ENCODE assay signal across 1 cellular context in genomic region chr4:144288011-144288903, GRCh38.
TF ChIP-seq lines count a peak whose summit lies in the region.

No MANE protein-coding gene starts in this region.

TF ChIP-seq in GM23338, 12 proteins besides CTCF, POLR2A, EP300 and RAD21 (continued from another document):
- TF ChIP-seq ZNF462 (CRISPR knock-in tag; IDR thresholded peaks at IDR 0.05) (no peak), STAT1 (IDR thresholded peaks at IDR 0.05; ENCODE audit: unreplicated experiment) (no peak), EZH2 (IDR thresholded peaks at IDR 0.05; ENCODE audit: low read depth, unreplicated experiment) (no peak)
